ENCODE assay signal across 8 cellular contexts in the genomic region with DNA sequence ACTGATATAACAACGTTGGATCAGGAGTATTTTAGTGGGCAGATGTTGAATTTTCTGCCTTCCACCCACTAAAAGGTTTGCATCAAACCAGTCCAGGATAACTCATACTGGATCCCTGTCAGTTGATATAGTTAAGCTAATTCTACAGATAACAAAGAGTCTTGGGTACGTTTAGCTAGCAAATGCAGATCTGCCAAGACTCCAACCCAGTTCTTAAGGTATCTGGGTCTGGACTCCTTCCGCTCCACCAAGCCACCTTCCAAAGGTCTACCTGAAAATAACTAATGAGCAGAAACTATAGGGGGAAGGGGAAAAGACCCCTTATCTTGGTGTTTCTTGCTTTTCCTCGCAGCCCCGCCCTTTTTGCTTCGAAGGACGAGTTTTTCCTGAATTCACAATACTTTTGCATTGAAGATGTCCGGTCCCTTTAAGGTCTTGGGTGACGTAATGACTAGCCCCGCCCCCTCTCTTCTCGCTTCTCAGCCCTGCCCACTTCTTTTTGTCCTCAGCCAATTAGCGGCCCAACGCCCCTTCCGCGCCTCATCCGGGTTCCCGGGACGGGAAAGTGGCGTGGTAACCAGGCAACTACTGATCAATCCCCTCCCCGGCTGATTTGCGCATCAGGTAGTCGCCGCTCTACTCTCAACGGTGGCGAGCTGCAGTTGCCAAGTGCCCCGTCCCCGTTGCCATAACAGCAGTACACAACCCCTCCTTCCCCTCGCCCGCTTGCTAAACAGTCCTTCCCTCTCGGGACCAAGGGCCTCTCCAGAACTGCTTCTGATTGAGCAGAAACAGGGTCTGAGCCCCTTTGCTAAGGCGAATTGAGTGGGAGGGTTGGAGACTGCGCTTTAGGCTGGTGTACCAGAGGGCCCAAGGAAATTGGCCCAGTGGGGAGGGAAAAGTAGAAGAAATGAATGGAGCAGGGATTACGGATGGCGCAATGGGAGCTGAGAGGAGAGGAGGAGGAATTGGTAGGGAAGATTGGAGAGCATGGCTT. TPM values are rescaled to one million over a fixed set of nuclear protein-coding genes. Genes with fewer than 3 reads are reported as not detected.
DNase-seq lines count a peak whose midpoint lies in the region; TF ChIP-seq lines count a peak whose summit lies in the region.

Gene LRRC23, plus strand, starts transcription at position 543 of the 997 bp plus-strand sequence. CDS start 812 bp downstream, outside the sequence.

- DNase-seq in GM04503 (ENCODE audit: low read depth) (peak; percentile 72), HEK293T (ENCODE audit: extremely low spot score) (peak; percentile 89), NB4 (ENCODE audit: low read depth) (peak; percentile 95), SK-N-DZ (ENCODE audit: low spot score) (peak; percentile 98), glomerular endothelial cell (ENCODE audit: extremely low read depth, low read depth, low spot score) (peak; percentile 80), nucleus accumbens (lab: John Stamatoyannopoulos, UW) (peak; percentile 83 to 100 (median 96)), suprapubic skin (ENCODE audit: low spot score in 2 of 2) (peak; percentile 99)
- DNase-seq in activated naive CD4-positive, alpha-beta T cell treated with anti-CD3 and anti-CD28 coated beads, Interleukin-2, amount 10 ng/mL, durations not matched to agents 7 days and 5 days: peak; percentile 99

- no peaks in the 10 kb centered on the region for H3K36me3 Mint-ChIP-seq in activated naive CD4-positive, alpha-beta T cell treated with anti-CD3 and anti-CD28 coated beads, Interleukin-2, amount 10 ng/mL, durations not matched to agents 7 days and 5 days

- H3K4me1 Mint-ChIP-seq in activated naive CD4-positive, alpha-beta T cell treated with anti-CD3 and anti-CD28 coated beads, Interleukin-2, amount 10 ng/mL, durations not matched to agents 7 days and 5 days: peaks cover 3% of the 10 kb centered on the region

- CTCF ChIA-PET in HEK293T (lab: Yijun Ruan, JAX): interaction anchor here (1.1 to 1.5 kb wide), 3 partner anchors 13 to 35 kb away, joined by 3 to 8 read pairs (median 6); no protein-coding TSS in a partner anchor
- CTCF ChIA-PET in activated naive CD4-positive, alpha-beta T cell treated with anti-CD3 and anti-CD28 coated beads, Interleukin-2, amount 10 ng/mL, durations not matched to agents 7 days and 5 days (lab: Charles Lee): interaction anchor here (0.9 kb wide), 1 partner anchor 10 kb away, joined by 3 read pairs; the partner anchor contains the start of gene ENO2

- H3K27ac Mint-ChIP-seq in activated naive CD4-positive, alpha-beta T cell treated with anti-CD3 and anti-CD28 coated beads, Interleukin-2, amount 10 ng/mL, durations not matched to agents 7 days and 5 days: peak within 1 kb of the TSS; percentile 39

- POLR2A ChIA-PET in HEK293T (lab: Yijun Ruan, JAX): interaction anchor here (0.9 to 4.6 kb wide), 11 partner anchors 10 to 181 kb away, joined by 3 to 34 read pairs (median 5); partner anchors contain the start of genes C12orf57, CDCA3, COPS7A and ENO2

- H3K27me3 Mint-ChIP-seq in activated naive CD4-positive, alpha-beta T cell treated with anti-CD3 and anti-CD28 coated beads, Interleukin-2, amount 10 ng/mL, durations not matched to agents 7 days and 5 days: peaks cover 9% of the 10 kb centered on the region

- no peaks in the 10 kb centered on the region for H3K9me3 ChIP-seq in suprapubic skin

- peak within 1 kb of the TSS; percentile 50 for H3K27ac ChIP-seq in suprapubic skin

- H3K4me3 Mint-ChIP-seq in activated naive CD4-positive, alpha-beta T cell treated with anti-CD3 and anti-CD28 coated beads, Interleukin-2, amount 10 ng/mL, durations not matched to agents 7 days and 5 days: no peak within 1 kb of the TSS

- TF ChIP-seq POLR2A in NB4 (IDR thresholded peaks at IDR 0.05; ENCODE audit: extremely low read depth, insufficient read length) (peak; percentile 51), suprapubic skin (IDR thresholded peaks at IDR 0.05) (peak in 1 of 2 donors; percentile 51)

- H3K4me3 ChIP-seq in NB4 (ENCODE audit: low read depth, low read length) (peak within 1 kb of the TSS; percentile 59), suprapubic skin (peak within 1 kb of the TSS; percentile 55)

- whole genome bisulfite sequencing in suprapubic skin: 4% methylated on average over 34 of the region's 34 CpGs

- peaks cover 18% of the 10 kb centered on the region for H3K4me1 ChIP-seq in suprapubic skin

- TF ChIP-seq CTCF in NB4 (IDR thresholded peaks at IDR 0.05; ENCODE audit: low read depth, low read length) (no peak), suprapubic skin (IDR thresholded peaks at IDR 0.05) (no peak)

- TF ChIP-seq EP300 in suprapubic skin (IDR thresholded peaks at IDR 0.05): no peak

- H3K27me3 ChIP-seq in suprapubic skin: no peaks in the 10 kb centered on the region

- H3K36me3 ChIP-seq in suprapubic skin: peaks cover 4% of the 10 kb centered on the region

- no peaks in the 10 kb centered on the region for H3K9me3 Mint-ChIP-seq in activated naive CD4-positive, alpha-beta T cell treated with anti-CD3 and anti-CD28 coated beads, Interleukin-2, amount 10 ng/mL, durations not matched to agents 7 days and 5 days

TF ChIP-seq in HEK293T, 16 proteins besides CTCF, POLR2A, EP300 and RAD21:
- TF ChIP-seq HDGF (IDR thresholded peaks at IDR 0.05; ENCODE audit: borderline replicate concordance): no peak
- TF ChIP-seq ARNT (IDR thresholded peaks at IDR 0.05): no peak
- TF ChIP-seq CTBP1 (IDR thresholded peaks at IDR 0.05; ENCODE audit: borderline replicate concordance): no peak
- no peak for TF ChIP-seq L3MBTL2 (conservative IDR thresholded peaks at IDR 0.05)
- no peak for TF ChIP-seq ELF4 (IDR thresholded peaks at IDR 0.05)
- no peak for TF ChIP-seq FOXM1 (IDR thresholded peaks at IDR 0.05; ENCODE audit: borderline replicate concordance)
- no peak for TF ChIP-seq TARDBP (IDR thresholded peaks at IDR 0.05)
- TF ChIP-seq BHLHE40 (IDR thresholded peaks at IDR 0.05; ENCODE audit: borderline replicate concordance): no peak
- TF ChIP-seq NFRKB (IDR thresholded peaks at IDR 0.05): no peak
- TF ChIP-seq SP1 (IDR thresholded peaks at IDR 0.05): no peak
- TF ChIP-seq LEF1 (IDR thresholded peaks at IDR 0.05; ENCODE audit: borderline replicate concordance): no peak
- no peak for TF ChIP-seq PKNOX1 (IDR thresholded peaks at IDR 0.05)
- no peak for TF ChIP-seq FOXA1 (IDR thresholded peaks at IDR 0.05)
- no peak for TF ChIP-seq ZNF384 (IDR thresholded peaks at IDR 0.05)

RNA-seq across cellular contexts. Expression of gene LRRC23, which starts in this region (rescaled TPM):
- 12.7 and 13.7 TPM in 2 replicates for polyA plus RNA-seq in SK-N-DZ (2014; cell fraction: cytosol; rRNA removed)
- polyA plus RNA-seq in SK-N-DZ (2014; cell fraction: nucleus; rRNA removed): 15.4 and 15.8 TPM in 2 replicates
- total RNA-seq in glomerular endothelial cell: 6.3 and 9.6 TPM in 2 replicates
- 10 to 100 TPM in 2 of 4 donors, 1 to 10 TPM in 2; 4.3 to 15.8 (median 8.5) TPM for total RNA-seq in suprapubic skin

Comparison
In these comparisons a context has a peak if more than half of its experiments do, and no peak if none do; other contexts are left out.
1. Peak in every context shown above with its lines: DNase-seq, H3K4me3 ChIP-seq and H3K27ac ChIP-seq.